ENCODE assay signal across 18 cellular contexts in genomic region chr10:316390-316789, GRCh38.
DNase-seq lines count a peak whose midpoint lies in the region; ATAC-seq and TF ChIP-seq lines count a peak whose summit lies in the region.
"Had no signal": no experiment of that assay in that cellular context is flagged by ENCODE, and none has a peak within 500 bp of the region (broad histone marks: within the 10 kb centered on the region; RNA-seq: fewer than 3 reads in every experiment).

No MANE protein-coding gene starts in this region.

- no peaks in the 10 kb centered on the region for H3K9me2 ChIP-seq in OCI-LY1 (ENCODE audit: low read depth, low read length)

- peak overlapping the region; percentile 87 for H3K9ac ChIP-seq in OCI-LY1 (ENCODE audit: low read length)

- intact Hi-C loops in upper lobe of right lung (cut with DNase I) = no loop called here

- peaks cover 14% of the 10 kb centered on the region for H3F3A ChIP-seq in OCI-LY1 (ENCODE audit: insufficient read depth, low read length)

- H3K27ac ChIP-seq in OCI-LY1 (ENCODE audit: low read depth, low read length, poor library complexity, severe bottlenecking) = peak overlapping the region; percentile 100
- H3K27ac ChIP-seq in upper lobe of right lung = peak overlapping the region; percentile 19
- H3K27ac ChIP-seq: C4-2B, SJSA1 had no signal

- H3K9me3 Mint-ChIP-seq in stimulated activated naive CD8-positive, alpha-beta T cell treated with anti-CD3 and anti-CD28 coated beads, Interleukin-15, Interleukin-2, amounts not matched to agents 100 ng/mL and 50 ng/mL, for 24 hours = no peaks in the 10 kb centered on the region
- H3K9me3 Mint-ChIP-seq in effector memory CD8-positive, alpha-beta T cell = no peaks in the 10 kb centered on the region

- no peak overlapping the region for H2AFZ ChIP-seq in OCI-LY1 (ENCODE audit: low read length)

- no peaks in the 10 kb centered on the region for H3K79me2 ChIP-seq in OCI-LY1 (ENCODE audit: insufficient read depth, low read length)

- H3K4me3 Mint-ChIP-seq in stimulated activated naive CD8-positive, alpha-beta T cell treated with anti-CD3 and anti-CD28 coated beads, Interleukin-15, Interleukin-2, amounts not matched to agents 100 ng/mL and 50 ng/mL, for 24 hours = no peak overlapping the region
- no peak overlapping the region for H3K4me3 Mint-ChIP-seq in effector memory CD8-positive, alpha-beta T cell

- TF ChIP-seq CTCF in OCI-LY1 (IDR thresholded peaks at IDR 0.05; ENCODE audit: low read length) (no peak), upper lobe of right lung (IDR thresholded peaks at IDR 0.05) (no peak)

- H3K4me1 ChIP-seq in OCI-LY1 (ENCODE audit: insufficient read depth, low read length, severe bottlenecking) (peaks cover 87% of the 10 kb centered on the region), upper lobe of right lung (no peaks in the 10 kb centered on the region)

- no peaks in the 10 kb centered on the region for H3K9me3 ChIP-seq in OCI-LY1 (ENCODE audit: low read length)
- H3K9me3 ChIP-seq in upper lobe of right lung = no peaks in the 10 kb centered on the region
- H3K9me3 ChIP-seq: SJSA1 had no signal

- peak overlapping the region; percentile 3 for H3K4me3 ChIP-seq in OCI-LY1 (ENCODE audit: low read depth, low read length, poor library complexity, severe bottlenecking)
- H3K4me3 ChIP-seq in upper lobe of right lung = no peak overlapping the region
- H3K4me3 ChIP-seq: SJSA1 had no signal

- DNase-seq in stimulated activated naive CD8-positive, alpha-beta T cell treated with anti-CD3 and anti-CD28 coated beads, Interleukin-15, Interleukin-2, amounts not matched to agents 100 U/mL and 50 U/mL, for 24 hours = no peak
- DNase-seq in effector memory CD8-positive, alpha-beta T cell = no peak
- DNase-seq in upper lobe of right lung = peak; percentile 30
- DNase-seq in central memory CD4-positive, alpha-beta T cell = no peak
- DNase-seq: COR-L47, DMS 273 treated with DMSO at 0.1 percent for 48 hours, EL, KBM-7, MV-4-11, NCI-H1694 treated with DMSO at 0.1 percent for 48 hours, NCI-H345, NCI-H524 treated with DMSO at 0.1 percent for 48 hours had no signal

- H4K20me1 ChIP-seq in OCI-LY1 (ENCODE audit: insufficient read depth, low read length) = no peaks in the 10 kb centered on the region

- H3K27me3 ChIP-seq in OCI-LY1 (ENCODE audit: insufficient read depth, low read length) (no peaks in the 10 kb centered on the region), upper lobe of right lung (no peaks in the 10 kb centered on the region)
- H3K27me3 ChIP-seq: SJSA1 had no signal

- H3K36me3 ChIP-seq in OCI-LY1 (ENCODE audit: insufficient read depth, low read length) (peaks cover 54% of the 10 kb centered on the region; the same call in 1 of the 2 replicates), upper lobe of right lung (no peaks in the 10 kb centered on the region)

- H3K36me3 Mint-ChIP-seq in stimulated activated naive CD8-positive, alpha-beta T cell treated with anti-CD3 and anti-CD28 coated beads, Interleukin-15, Interleukin-2, amounts not matched to agents 100 ng/mL and 50 ng/mL, for 24 hours (ENCODE audit: low read depth) = no peaks in the 10 kb centered on the region
- H3K36me3 Mint-ChIP-seq in effector memory CD8-positive, alpha-beta T cell (ENCODE audit: insufficient read depth) = no peaks in the 10 kb centered on the region

- H3K4me1 Mint-ChIP-seq in stimulated activated naive CD8-positive, alpha-beta T cell treated with anti-CD3 and anti-CD28 coated beads, Interleukin-15, Interleukin-2, amounts not matched to agents 100 ng/mL and 50 ng/mL, for 24 hours (ENCODE audit: low read depth) = peaks cover 33% of the 10 kb centered on the region
- H3K4me1 Mint-ChIP-seq in effector memory CD8-positive, alpha-beta T cell (ENCODE audit: low read depth in 2 of 2) = peaks cover 20 to 37% of the 10 kb centered on the region in 2 donors

- ATAC-seq in stimulated activated naive CD8-positive, alpha-beta T cell treated with anti-CD3 and anti-CD28 coated beads, Interleukin-15, Interleukin-2, amounts not matched to agents 100 U/mL and 50 U/mL, for 24 hours = no peak
- ATAC-seq in effector memory CD8-positive, alpha-beta T cell (replicated peaks) = no peak
- ATAC-seq in upper lobe of right lung (no peak), GM19035 (IDR thresholded peaks at IDR 0.05; ENCODE audit: unreplicated experiment) (no peak), GM21390 (IDR thresholded peaks at IDR 0.05; ENCODE audit: unreplicated experiment) (no peak)

- H3K27me3 Mint-ChIP-seq in stimulated activated naive CD8-positive, alpha-beta T cell treated with anti-CD3 and anti-CD28 coated beads, Interleukin-15, Interleukin-2, amounts not matched to agents 100 ng/mL and 50 ng/mL, for 24 hours = no peaks in the 10 kb centered on the region
- no peaks in the 10 kb centered on the region for H3K27me3 Mint-ChIP-seq in effector memory CD8-positive, alpha-beta T cell

- H3K27ac Mint-ChIP-seq in stimulated activated naive CD8-positive, alpha-beta T cell treated with anti-CD3 and anti-CD28 coated beads, Interleukin-15, Interleukin-2, amounts not matched to agents 100 ng/mL and 50 ng/mL, for 24 hours = peak overlapping the region; percentile 17
- H3K27ac Mint-ChIP-seq in effector memory CD8-positive, alpha-beta T cell = peak overlapping the region; percentile 38 to 94

- H3K4me2 ChIP-seq in OCI-LY1 (ENCODE audit: low read length) = peak overlapping the region; percentile 69
